In the genomic region with DNA sequence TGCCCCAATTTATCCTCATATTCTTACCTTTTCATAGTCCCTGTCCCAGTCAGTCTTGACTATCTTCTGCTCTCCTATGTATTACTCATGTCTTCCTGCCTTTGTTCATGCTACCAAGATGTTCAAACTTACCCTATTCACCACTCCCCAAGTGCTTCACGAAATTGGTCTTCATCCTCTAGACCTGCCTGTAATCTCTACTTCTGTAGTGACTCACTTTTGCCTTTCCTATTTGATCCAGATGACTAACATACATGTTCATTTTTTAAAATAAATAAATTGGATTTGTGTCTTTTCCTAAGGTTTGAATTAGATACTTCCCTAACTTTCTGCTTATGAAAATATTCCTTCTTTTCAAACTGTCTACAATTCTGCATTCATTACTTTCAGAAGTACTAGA, we compare ENCODE assay signal across 20 cellular contexts.
"Had no signal": no experiment of that assay in that cellular context is flagged by ENCODE, and none has a peak within 500 bp of the region (broad histone marks: within the 10 kb centered on the region; RNA-seq: fewer than 3 reads in every experiment).

No MANE protein-coding gene starts in this region.

- H3K9me3 Mint-ChIP-seq: activated naive CD4-positive, alpha-beta T cell treated with anti-CD3 and anti-CD28 coated beads, Interleukin-2, amount 50 U/mL, for 24 hours; activated T-cell treated with anti-CD3 and anti-CD28 coated beads, Interleukin-2, amount 50 U/mL, for 72 hours; central memory CD8-positive, alpha-beta T cell; nephron progenitor cell had no signal

- H3K27ac ChIP-seq: brain microvascular endothelial cell, coronary artery, esophagus muscularis mucosa, left ventricle myocardium inferior, skin epidermis, stomach, WERI-Rb-1 had no signal

- ATAC-seq: activated T-cell treated with anti-CD3 and anti-CD28 coated beads, Interleukin-2, amount 50 U/mL, for 72 hours had no signal

- H3K27me3 ChIP-seq: brain microvascular endothelial cell, stomach had no signal

- H3K4me1 ChIP-seq: esophagus muscularis mucosa, left ventricle myocardium inferior, stomach had no signal

- H3K27me3 Mint-ChIP-seq: activated naive CD4-positive, alpha-beta T cell treated with anti-CD3 and anti-CD28 coated beads, Interleukin-2, amount 50 U/mL, for 24 hours; central memory CD8-positive, alpha-beta T cell; type B pancreatic cell had no signal

- H3K9me3 ChIP-seq: esophagus muscularis mucosa, left ventricle myocardium inferior, stomach had no signal

- H3K36me3 Mint-ChIP-seq: activated naive CD4-positive, alpha-beta T cell treated with anti-CD3 and anti-CD28 coated beads, Interleukin-2, amount 50 U/mL, for 24 hours; type B pancreatic cell had no signal

- H3K27ac Mint-ChIP-seq: activated naive CD4-positive, alpha-beta T cell treated with anti-CD3 and anti-CD28 coated beads, Interleukin-2, amount 50 U/mL, for 24 hours; activated T-cell treated with anti-CD3 and anti-CD28 coated beads, Interleukin-2, amount 50 U/mL, for 72 hours; nephron progenitor cell; type B pancreatic cell had no signal

- H3K4me1 Mint-ChIP-seq: activated naive CD4-positive, alpha-beta T cell treated with anti-CD3 and anti-CD28 coated beads, Interleukin-2, amount 50 U/mL, for 24 hours; central memory CD8-positive, alpha-beta T cell; nephron progenitor cell had no signal

- DNase-seq: activated CD4-positive, alpha-beta T cell treated with anti-CD3 and anti-CD28 coated beads for 1 hour; activated CD8-positive, alpha-beta memory T cell treated with anti-CD3 and anti-CD28 coated beads for 24 hours; activated CD8-positive, alpha-beta memory T cell treated with anti-CD3 and anti-CD28 coated beads, Interleukin-2, amount 50 U/mL, for 48 hours; activated gamma-delta T cell; activated T-cell treated with anti-CD3 and anti-CD28 coated beads, Interleukin-2, amount 50 U/mL, for 72 hours; brain microvascular endothelial cell; effector CD4-positive, alpha-beta T cell; foreskin melanocyte; left ventricle myocardium inferior; mammary epithelial cell; nephron progenitor cell; occipital lobe; stomach; WERI-Rb-1 had no signal

- H3K36me3 ChIP-seq: brain microvascular endothelial cell, esophagus muscularis mucosa, left ventricle myocardium inferior, stomach, WERI-Rb-1 had no signal

- H3K4me3 Mint-ChIP-seq: activated naive CD4-positive, alpha-beta T cell treated with anti-CD3 and anti-CD28 coated beads, Interleukin-2, amount 50 U/mL, for 24 hours; activated T-cell treated with anti-CD3 and anti-CD28 coated beads, Interleukin-2, amount 50 U/mL, for 72 hours; central memory CD8-positive, alpha-beta T cell; nephron progenitor cell; type B pancreatic cell had no signal

- H3K4me3 ChIP-seq: coronary artery, esophagus muscularis mucosa, left ventricle myocardium inferior, skin epidermis, stomach had no signal
